14 cellular contexts compared by ENCODE assay signal in genomic region chr2:61356958-61357350, GRCh38.
DNase-seq lines count a peak whose midpoint lies in the region; ATAC-seq and TF ChIP-seq lines count a peak whose summit lies in the region.
"Had no signal": no experiment of that assay in that cellular context is flagged by ENCODE, and none has a peak within 500 bp of the region (broad histone marks: within the 10 kb centered on the region; RNA-seq: fewer than 3 reads in every experiment).

No MANE protein-coding gene starts in this region.

- peak overlapping the region; percentile 42 for H3K27ac Mint-ChIP-seq in stimulated activated naive CD8-positive, alpha-beta T cell treated with anti-CD3 and anti-CD28 coated beads, Interleukin-15, Interleukin-2, amounts not matched to agents 100 ng/mL and 50 ng/mL, for 24 hours
- peak overlapping the region in 1 of 2 donors; percentile 55 for H3K27ac Mint-ChIP-seq in stimulated activated naive CD8-positive, alpha-beta T cell treated with anti-CD3 and anti-CD28 coated beads, Interleukin-15, amount 100 ng/mL, for 72 hours

- no peak for TF ChIP-seq CTCF in left lung (IDR thresholded peaks at IDR 0.05)

- no peaks in the 10 kb centered on the region for H3K27me3 ChIP-seq in left lung
- H3K27me3 ChIP-seq: BLaER1 treated with 17β-estradiol and CSF1 and Interleukin-3, amounts not matched to agents 10 nM and 100 nM had no signal

- intact Hi-C loops in left lung (cut with DNase I): no loop called here

- H3K4me3 ChIP-seq in left lung: no peak overlapping the region
- H3K4me3 ChIP-seq: BLaER1 treated with 17β-estradiol and CSF1 and Interleukin-3, amounts not matched to agents 10 nM and 100 nM; lung; prostate gland; thoracic aorta had no signal

- ATAC-seq in stimulated activated naive CD8-positive, alpha-beta T cell treated with anti-CD3 and anti-CD28 coated beads, Interleukin-15, amount 100 ng/mL, for 72 hours: no peak
- peak; percentile 60 for ATAC-seq in left lung
- no peak for ATAC-seq in GM21423 (IDR thresholded peaks at IDR 0.05; ENCODE audit: unreplicated experiment)

- H3K4me1 ChIP-seq in left lung: peaks cover 8 to 18% of the 10 kb centered on the region in 2 donors
- H3K4me1 ChIP-seq: prostate gland had no signal

- H3K9me3 ChIP-seq in left lung: no peaks in the 10 kb centered on the region
- H3K9me3 ChIP-seq: prostate gland had no signal

- H3K27me3 Mint-ChIP-seq in stimulated activated naive CD8-positive, alpha-beta T cell treated with anti-CD3 and anti-CD28 coated beads, Interleukin-15, Interleukin-2, amounts not matched to agents 100 ng/mL and 50 ng/mL, for 24 hours: no peaks in the 10 kb centered on the region
- H3K27me3 Mint-ChIP-seq in stimulated activated naive CD8-positive, alpha-beta T cell treated with anti-CD3 and anti-CD28 coated beads, Interleukin-15, amount 100 ng/mL, for 72 hours: no peaks in the 10 kb centered on the region

- H3K4me1 Mint-ChIP-seq in stimulated activated naive CD8-positive, alpha-beta T cell treated with anti-CD3 and anti-CD28 coated beads, Interleukin-15, Interleukin-2, amounts not matched to agents 100 ng/mL and 50 ng/mL, for 24 hours (ENCODE audit: low read depth): peaks cover 49% of the 10 kb centered on the region
- H3K4me1 Mint-ChIP-seq in stimulated activated naive CD8-positive, alpha-beta T cell treated with anti-CD3 and anti-CD28 coated beads, Interleukin-15, amount 100 ng/mL, for 72 hours: peaks cover 41% of the 10 kb centered on the region

- peaks cover 0 to 22% of the 10 kb centered on the region in 2 donors for H3K36me3 ChIP-seq in left lung
- H3K36me3 ChIP-seq: prostate gland had no signal

- DNase-seq in stimulated activated naive CD8-positive, alpha-beta T cell treated with anti-CD3 and anti-CD28 coated beads, Interleukin-15, amount 100 ng/mL, for 72 hours: no peak
- peak; percentile 86 for DNase-seq in amniotic epithelial cell (ENCODE audit: low read depth)
- no peak for DNase-seq in left lung
- DNase-seq in NK-92 (lab: John Stamatoyannopoulos, UW; ENCODE audit: unreplicated experiment): no peak
- DNase-seq in MV-4-11 (lab: John Stamatoyannopoulos, UW): no peak
- DNase-seq in Kasumi-1 (lab: John Stamatoyannopoulos, UW): no peak
- DNase-seq: caudate nucleus, NCI-H2107 had no signal

- peaks cover 63% of the 10 kb centered on the region for H3K36me3 Mint-ChIP-seq in stimulated activated naive CD8-positive, alpha-beta T cell treated with anti-CD3 and anti-CD28 coated beads, Interleukin-15, Interleukin-2, amounts not matched to agents 100 ng/mL and 50 ng/mL, for 24 hours (ENCODE audit: low read depth)

- peaks cover 8% of the 10 kb centered on the region for H3K9me3 Mint-ChIP-seq in stimulated activated naive CD8-positive, alpha-beta T cell treated with anti-CD3 and anti-CD28 coated beads, Interleukin-15, Interleukin-2, amounts not matched to agents 100 ng/mL and 50 ng/mL, for 24 hours
- H3K9me3 Mint-ChIP-seq in stimulated activated naive CD8-positive, alpha-beta T cell treated with anti-CD3 and anti-CD28 coated beads, Interleukin-15, amount 100 ng/mL, for 72 hours: peaks cover 8 to 16% of the 10 kb centered on the region in 2 donors

- peak overlapping the region; percentile 57 to 64 for H3K27ac ChIP-seq in left lung
- H3K27ac ChIP-seq: prostate gland, thoracic aorta had no signal

- no peak overlapping the region for H3K4me3 Mint-ChIP-seq in stimulated activated naive CD8-positive, alpha-beta T cell treated with anti-CD3 and anti-CD28 coated beads, Interleukin-15, Interleukin-2, amounts not matched to agents 100 ng/mL and 50 ng/mL, for 24 hours
- H3K4me3 Mint-ChIP-seq in stimulated activated naive CD8-positive, alpha-beta T cell treated with anti-CD3 and anti-CD28 coated beads, Interleukin-15, amount 100 ng/mL, for 72 hours: no peak overlapping the region
